14 cellular contexts compared by ENCODE assay signal in the genomic region with DNA sequence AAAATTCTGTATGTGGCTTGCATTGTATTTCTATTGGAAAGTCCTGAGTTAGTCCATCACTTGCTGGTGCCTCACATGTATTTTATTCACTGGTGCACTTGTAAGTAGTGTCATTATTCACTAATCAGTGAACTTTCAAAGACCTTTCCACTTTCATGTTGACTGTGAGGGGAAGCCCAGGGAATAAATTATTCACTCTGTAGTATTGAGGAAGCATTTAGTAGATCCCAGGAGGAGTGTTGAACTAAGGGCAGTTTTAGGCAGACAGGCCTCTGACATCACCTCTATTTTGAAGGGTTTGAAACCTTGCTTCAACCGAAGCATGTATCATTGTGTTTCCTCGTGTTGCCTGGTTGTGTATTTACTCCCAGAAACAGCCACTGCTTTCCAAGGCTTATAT.
DNase-seq lines count a peak whose midpoint lies in the region; ATAC-seq and TF ChIP-seq lines count a peak whose summit lies in the region.
"Had no signal": no experiment of that assay in that cellular context is flagged by ENCODE, and none has a peak within 500 bp of the region (broad histone marks: within the 10 kb centered on the region; RNA-seq: fewer than 3 reads in every experiment).

No MANE protein-coding gene starts in this region.

- no peaks in the 10 kb centered on the region for H3K36me3 ChIP-seq in hepatocyte (replicated peaks; ENCODE audit: insufficient read depth, low read depth)

- H3K4me2 ChIP-seq in hepatocyte, result no peak overlapping the region

- no peak overlapping the region for H3K4me3 ChIP-seq in hepatocyte
- H3K4me3 ChIP-seq: coronary artery, K562 had no signal

- H2AFZ ChIP-seq in hepatocyte, result no peak overlapping the region

- WGBS in hepatocyte (ENCODE audit: low lambda C conversion rate, missing lambda C conversion rate), result 86% methylated on average over 2 of the region's 2 CpGs

- DNase-seq in kidney tubule cell (ENCODE audit: low spot score) (peak; percentile 37), NK-92 (lab: John Stamatoyannopoulos, UW; ENCODE audit: unreplicated experiment) (no peak), hepatocyte (ENCODE audit: low spot score) (no peak)
- no peak for DNase-seq in effector CD8-positive, alpha-beta T cell (lab: John Stamatoyannopoulos, UW)
- DNase-seq: activated gamma-delta T cell treated with Interleukin-2 at 50 U/mL for 16 hours; NCI-H2171; Right ventricle myocardium superior; stimulated activated CD4-positive, alpha-beta T cell treated with anti-CD3 and anti-CD28 coated beads, Interleukin-15, amount 100 ng/mL, for 24 hours had no signal

- no peak overlapping the region for H3K27ac ChIP-seq in hepatocyte
- H3K27ac ChIP-seq: coronary artery had no signal

- no peaks in the 10 kb centered on the region for H3K79me2 ChIP-seq in hepatocyte

- no peaks in the 10 kb centered on the region for H3K9me3 ChIP-seq in hepatocyte (ENCODE audit: low read depth)

- no peaks in the 10 kb centered on the region for H4K20me1 ChIP-seq in hepatocyte (ENCODE audit: insufficient read depth, poor library complexity, severe bottlenecking)

- ATAC-seq in GM18909 (IDR thresholded peaks at IDR 0.05; ENCODE audit: poor library complexity, unreplicated experiment) (peak; percentile 98), GM21515 (IDR thresholded peaks at IDR 0.05; ENCODE audit: unreplicated experiment) (peak; percentile 86), HG03060 (IDR thresholded peaks at IDR 0.05; ENCODE audit: low read depth, unreplicated experiment) (peak; percentile 96)
- ATAC-seq: K562, left lobe of liver had no signal

- H3K27me3 ChIP-seq in hepatocyte, result no peaks in the 10 kb centered on the region

- no peaks in the 10 kb centered on the region for H3K9me2 ChIP-seq in hepatocyte (replicated peaks; ENCODE audit: insufficient read depth)

- no peak for TF ChIP-seq CTCF in hepatocyte (IDR thresholded peaks at IDR 0.05; ENCODE audit: poor library complexity)

- H3K4me1 ChIP-seq in hepatocyte (ENCODE audit: insufficient read depth), result no peaks in the 10 kb centered on the region
